In genomic region chrX:79167437-79167836, GRCh38 we compare ENCODE assay signal across 20 cellular contexts. TPM values are rescaled to one million over a fixed set of nuclear protein-coding genes. Genes with fewer than 3 reads are reported as not detected.
A peak's percentile ranks its signal among the peaks of the same experiment; 100 is the strongest.
DNase-seq lines count a peak whose midpoint lies in the region; ATAC-seq and TF ChIP-seq lines count a peak whose summit lies in the region.
"Had no signal": no experiment of that assay in that cellular context is flagged by ENCODE, and none has a peak within 500 bp of the region (broad histone marks: within the 10 kb centered on the region; RNA-seq: fewer than 3 reads in every experiment).

No MANE protein-coding gene starts in this region.

- H3K27me3 ChIP-seq in spleen (replicated peaks in 1 of 7): no peaks in the 10 kb centered on the region

- TF ChIP-seq CTCF in spleen (IDR thresholded peaks at IDR 0.05 in 8 of 11, conservative IDR thresholded peaks at IDR 0.05 in 3 of 11): no peak

- H3K4me3 ChIP-seq in spleen: no peak overlapping the region
- H3K4me3 ChIP-seq: A549, adrenal gland had no signal

- H3K27ac Mint-ChIP-seq in activated CD8-positive, alpha-beta memory T cell treated with anti-CD3 and anti-CD28 coated beads, Interleukin-2, amount 10 ng/mL, durations not matched to agents 7 days and 5 days: peak overlapping the region; percentile 87
- peak overlapping the region; percentile 94 for H3K27ac Mint-ChIP-seq in activated naive CD8-positive, alpha-beta T cell treated with anti-CD3 and anti-CD28 coated beads for 36 hours
- H3K27ac Mint-ChIP-seq: nephron progenitor cell, progenitor cell of endocrine pancreas had no signal

- H3K4me1 ChIP-seq in spleen: peaks cover 0 to 75% (median 11%) of the 10 kb centered on the region in 6 donors
- H3K4me1 ChIP-seq: A549, adrenal gland had no signal

- no peak for DNase-seq in activated CD8-positive, alpha-beta memory T cell treated with anti-CD3 and anti-CD28 coated beads, Interleukin-2, amount 10 ng/mL, durations not matched to agents 7 days and 5 days
- no peak for DNase-seq in activated CD8-positive, alpha-beta memory T cell treated with anti-CD3 and anti-CD28 coated beads, Interleukin-2, amount 50 U/mL, for 48 hours
- DNase-seq in KBM-7 (peak; percentile 27), spleen (no peak), GM03348 (ENCODE audit: low spot score) (no peak), erythroblast (lab: John Stamatoyannopoulos, UW) (no peak)
- DNase-seq in activated naive CD8-positive, alpha-beta T cell treated with anti-CD3 and anti-CD28 coated beads for 36 hours: no peak
- DNase-seq: adrenal gland, caudate nucleus, DND-41, kidney, NCI-H146, NCI-H2227 treated with DMSO at 0.1 percent for 48 hours, nephron progenitor cell, trophoblast cell had no signal

- no peak for TF ChIP-seq POLR2A in spleen (IDR thresholded peaks at IDR 0.05)
- TF ChIP-seq POLR2A in erythroblast (IDR thresholded peaks at IDR 0.05; ENCODE audit: low read length): no peak

- peaks cover 58% of the 10 kb centered on the region for H3K36me3 Mint-ChIP-seq in activated CD8-positive, alpha-beta memory T cell treated with anti-CD3 and anti-CD28 coated beads, Interleukin-2, amount 10 ng/mL, durations not matched to agents 7 days and 5 days
- H3K36me3 Mint-ChIP-seq in activated naive CD8-positive, alpha-beta T cell treated with anti-CD3 and anti-CD28 coated beads for 36 hours: peaks cover 50% of the 10 kb centered on the region

- H3K4me3 Mint-ChIP-seq in activated CD8-positive, alpha-beta memory T cell treated with anti-CD3 and anti-CD28 coated beads, Interleukin-2, amount 10 ng/mL, durations not matched to agents 7 days and 5 days: peak overlapping the region; percentile 67
- peak overlapping the region; percentile 56 for H3K4me3 Mint-ChIP-seq in activated naive CD8-positive, alpha-beta T cell treated with anti-CD3 and anti-CD28 coated beads for 36 hours
- H3K4me3 Mint-ChIP-seq: nephron progenitor cell had no signal

- H3K36me3 ChIP-seq in spleen: peaks cover 0 to 13% (median 0%) of the 10 kb centered on the region in 6 donors
- H3K36me3 ChIP-seq: adrenal gland had no signal

- 46 to 90% (median 63%) methylated on average over 2 of the region's 2 CpGs for WGBS in spleen, 5 donors

- peak; percentile 17 for ATAC-seq in activated CD8-positive, alpha-beta memory T cell treated with anti-CD3 and anti-CD28 coated beads, Interleukin-2, amount 10 ng/mL, durations not matched to agents 7 days and 5 days
- no peak for ATAC-seq in GM18861 (IDR thresholded peaks at IDR 0.05; ENCODE audit: unreplicated experiment)
- ATAC-seq: A549 had no signal

- no peaks in the 10 kb centered on the region for H3K9me3 Mint-ChIP-seq in activated CD8-positive, alpha-beta memory T cell treated with anti-CD3 and anti-CD28 coated beads, Interleukin-2, amount 10 ng/mL, durations not matched to agents 7 days and 5 days (ENCODE audit: low read depth)
- H3K9me3 Mint-ChIP-seq in activated naive CD8-positive, alpha-beta T cell treated with anti-CD3 and anti-CD28 coated beads for 36 hours: peaks cover 3% of the 10 kb centered on the region

- no peaks in the 10 kb centered on the region for H3K9me3 ChIP-seq in spleen
- H3K9me3 ChIP-seq: A549, adrenal gland had no signal

- H3K4me1 Mint-ChIP-seq in activated CD8-positive, alpha-beta memory T cell treated with anti-CD3 and anti-CD28 coated beads, Interleukin-2, amount 10 ng/mL, durations not matched to agents 7 days and 5 days: peaks cover 87% of the 10 kb centered on the region
- peaks cover 74% of the 10 kb centered on the region for H3K4me1 Mint-ChIP-seq in activated naive CD8-positive, alpha-beta T cell treated with anti-CD3 and anti-CD28 coated beads for 36 hours
- H3K4me1 Mint-ChIP-seq: nephron progenitor cell had no signal

- no peaks in the 10 kb centered on the region for H3K27me3 Mint-ChIP-seq in activated CD8-positive, alpha-beta memory T cell treated with anti-CD3 and anti-CD28 coated beads, Interleukin-2, amount 10 ng/mL, durations not matched to agents 7 days and 5 days
- H3K27me3 Mint-ChIP-seq in activated naive CD8-positive, alpha-beta T cell treated with anti-CD3 and anti-CD28 coated beads for 36 hours: no peaks in the 10 kb centered on the region
- H3K27me3 Mint-ChIP-seq: progenitor cell of endocrine pancreas had no signal

- in situ Hi-C loops in KBM-7 (cut with MboI; ENCODE audit: low pct_unique_long_range_greater_than_20kb, low sequenced_read_pairs): no loop called here

- intact Hi-C loops in spleen (cut with DNase I; ENCODE audit: low total_unique reads): no loop called here

- peak overlapping the region; percentile 23 to 80 (median 44) for H3K27ac ChIP-seq in spleen
- H3K27ac ChIP-seq: A549, adrenal gland, C4-2B had no signal

- CTCF ChIA-PET in activated CD8-positive, alpha-beta memory T cell treated with anti-CD3 and anti-CD28 coated beads, Interleukin-2, amount 10 ng/mL, durations not matched to agents 7 days and 5 days (lab: Charles Lee): interaction anchor here (1.2 kb wide), 1 partner anchor 17 kb away, joined by 3 read pairs; no protein-coding TSS in a partner anchor

RNA-seq across cellular contexts. Expression of gene GPR174, which starts 22.9 kb away (rescaled TPM):
- total RNA-seq in activated CD8-positive, alpha-beta memory T cell treated with anti-CD3 and anti-CD28 coated beads, Interleukin-2, amount 10 ng/mL, durations not matched to agents 7 days and 5 days: 10 to 100 TPM; 48.0 to 76.9 TPM
- 10 to 100 TPM; 22.6 to 25.1 TPM for total RNA-seq in activated naive CD8-positive, alpha-beta T cell treated with anti-CD3 and anti-CD28 coated beads for 36 hours
- total RNA-seq in spleen: 10 to 100 TPM; 18.2 to 47.9 (median 23.3) TPM
- 1 to 10 TPM; 3.6 to 4.7 (median 3.9) TPM for polyA plus RNA-seq in spleen
- total RNA-seq: fibroblast of lung, progenitor cell of endocrine pancreas had no signal
- polyA plus RNA-seq: A549, fibroblast of lung had no signal
